ENCODE assay signal across 8 cellular contexts in genomic region chr10:63083904-63084689, GRCh38. TPM values are rescaled to one million over a fixed set of nuclear protein-coding genes. Genes with fewer than 3 reads are reported as not detected.
DNase-seq lines count a peak whose midpoint lies in the region; ATAC-seq and TF ChIP-seq lines count a peak whose summit lies in the region.

No MANE protein-coding gene starts in this region.

- DNase-seq in D341Med (ENCODE audit: low spot score) = peak; percentile 36
- peak; percentile 45 for DNase-seq in Jurkat, Clone E6-1 (ENCODE audit: low read depth, low spot score)
- peak; percentile 74 for DNase-seq in OCI-LY7 (ENCODE audit: low spot score)
- DNase-seq in globus pallidus (ENCODE audit: low spot score) = peak; percentile 77
- DNase-seq in osteoblast (ENCODE audit: insufficient read length, low spot score, missing footprints) = peak; percentile 80
- peak; percentile 73 for DNase-seq in aorta

- CTCF ChIA-PET in OCI-LY7 (lab: Charles Lee; ENCODE audit: unreplicated experiment) = no interaction called here

- POLR2A ChIA-PET in OCI-LY7 (lab: Charles Lee) = interaction anchor here (0.6 kb wide), 1 partner anchor 119 kb away, joined by 3 read pairs; no protein-coding TSS in a partner anchor

- no peak overlapping the region for H3K4me3 Mint-ChIP-seq in activated T-helper 17 cell treated with anti-CD3 and anti-CD28 coated beads, Interleukin-2, amount 50 U/mL, for 72 hours

- H3K4me2 ChIP-seq in OCI-LY7 (ENCODE audit: low read length) (no peak overlapping the region), osteoblast (ENCODE audit: insufficient read depth, low read length) (no peak overlapping the region)

- H4K20me1 ChIP-seq in OCI-LY7 (ENCODE audit: insufficient read depth, low read length) (no peaks in the 10 kb centered on the region), osteoblast (ENCODE audit: insufficient read depth, low read length) (no peaks in the 10 kb centered on the region)

- H3K27ac ChIP-seq in OCI-LY7 (ENCODE audit: low read depth, low read length, poor library complexity, severe bottlenecking) (no peak overlapping the region), osteoblast (ENCODE audit: low read depth, low read length) (no peak overlapping the region), aorta (ENCODE audit: low read depth in 1 of 2, low read length in 2 of 2) (no peak overlapping the region)

- ATAC-seq in GM19467 (IDR thresholded peaks at IDR 0.05; ENCODE audit: unreplicated experiment) = peak; percentile 91
- ATAC-seq in activated T-helper 17 cell treated with anti-CD3 and anti-CD28 coated beads, Interleukin-2, amount 50 U/mL, for 72 hours (replicated peaks) = peak; percentile 60
- ATAC-seq in aorta (ENCODE audit: low FRiP score) = peak; percentile 84

- TF ChIP-seq CTCF in OCI-LY7 (conservative IDR thresholded peaks at IDR 0.05; ENCODE audit: low read length) (peak; percentile 85), osteoblast (IDR thresholded peaks at IDR 0.05; ENCODE audit: extremely low read depth, low read depth, low read length) (peak; percentile 71)

- intact Hi-C loops in OCI-LY7 (cut with micrococcal nuclease; ENCODE audit: unreplicated experiment) = loop anchor here (1.0 to 5.0 kb wide), 6 partner anchors 75 to 647 kb away; no protein-coding TSS in a partner anchor
- intact Hi-C loops in aorta (cut with DNase I) = loop anchor here (10.0 kb wide), 3 partner anchors 71 to 649 kb away; no protein-coding TSS in a partner anchor

- no peaks in the 10 kb centered on the region for H3K9me2 ChIP-seq in OCI-LY7 (ENCODE audit: insufficient read depth, low read length)

- 7 to 10% methylated on average over 7 of the region's 7 CpGs for WGBS in aorta, 2 donors

- H3K4me1 ChIP-seq in OCI-LY7 (ENCODE audit: insufficient read depth, low read length, poor library complexity, severe bottlenecking) (no peaks in the 10 kb centered on the region), osteoblast (ENCODE audit: insufficient read depth, low read length) (no peaks in the 10 kb centered on the region), aorta (ENCODE audit: control insufficient read depth in 1 of 2, insufficient read depth in 2 of 2, low read length in 2 of 2) (no peaks in the 10 kb centered on the region)

- no peak overlapping the region for H3K4me3 ChIP-seq in Jurkat, Clone E6-1 (ENCODE audit: low read length)
- H3K4me3 ChIP-seq in OCI-LY7 (ENCODE audit: low read depth, low read length, poor library complexity, severe bottlenecking) (no peak overlapping the region), osteoblast (ENCODE audit: insufficient read depth, low read length) (no peak overlapping the region), aorta (ENCODE audit: low read length in 2 of 2) (no peak overlapping the region)

- H3K79me2 ChIP-seq in OCI-LY7 (ENCODE audit: insufficient read depth, low read depth, low read length) (no peaks in the 10 kb centered on the region), osteoblast (ENCODE audit: insufficient read depth, low read length) (no peaks in the 10 kb centered on the region)

- no peaks in the 10 kb centered on the region for H3K4me1 Mint-ChIP-seq in activated T-helper 17 cell treated with anti-CD3 and anti-CD28 coated beads, Interleukin-2, amount 50 U/mL, for 72 hours

- no peaks in the 10 kb centered on the region for H3K36me3 Mint-ChIP-seq in activated T-helper 17 cell treated with anti-CD3 and anti-CD28 coated beads, Interleukin-2, amount 50 U/mL, for 72 hours (ENCODE audit: low read depth)

- H3K27me3 ChIP-seq in osteoblast (ENCODE audit: insufficient read depth, low read length) (no peaks in the 10 kb centered on the region), aorta (ENCODE audit: control insufficient read depth in 1 of 2, insufficient read depth in 2 of 2, low read length in 1 of 2) (no peaks in the 10 kb centered on the region)

- H3K9me3 ChIP-seq in OCI-LY7 (ENCODE audit: low read length) = no peaks in the 10 kb centered on the region
- H3K9me3 ChIP-seq in osteoblast (ENCODE audit: low read depth, low read length) = no peaks in the 10 kb centered on the region
- H3K9me3 ChIP-seq in aorta (ENCODE audit: control insufficient read depth, low read length) = no peaks in the 10 kb centered on the region

- peaks cover 5% of the 10 kb centered on the region for H3K27me3 Mint-ChIP-seq in activated T-helper 17 cell treated with anti-CD3 and anti-CD28 coated beads, Interleukin-2, amount 50 U/mL, for 72 hours

- no peaks in the 10 kb centered on the region for H3K9me3 Mint-ChIP-seq in activated T-helper 17 cell treated with anti-CD3 and anti-CD28 coated beads, Interleukin-2, amount 50 U/mL, for 72 hours

- H3K27ac Mint-ChIP-seq in activated T-helper 17 cell treated with anti-CD3 and anti-CD28 coated beads, Interleukin-2, amount 50 U/mL, for 72 hours = no peak overlapping the region

- BruUV-seq in OCI-LY7 (replicated peaks; lab: Mats Ljungman, UMichigan) = no TSS peak

- H3K36me3 ChIP-seq in OCI-LY7 (ENCODE audit: insufficient read depth, low read length) = no peaks in the 10 kb centered on the region
- no peaks in the 10 kb centered on the region for H3K36me3 ChIP-seq in osteoblast (ENCODE audit: insufficient read depth, low read length)
- H3K36me3 ChIP-seq in aorta (ENCODE audit: control insufficient read depth in 1 of 2, insufficient read depth in 2 of 2, low read length in 1 of 2) = no peaks in the 10 kb centered on the region

- H2AFZ ChIP-seq in OCI-LY7 (ENCODE audit: low read length) = no peak overlapping the region
- H2AFZ ChIP-seq in osteoblast (ENCODE audit: low read length) = no peak overlapping the region

RNA-seq across cellular contexts. Expression of gene NRBF2, which starts 49.0 kb away (rescaled TPM):
- 19.4 TPM for polyA plus RNA-seq in Jurkat, Clone E6-1 (2012; ENCODE audit: insufficient read depth, insufficient read length)
- total RNA-seq in OCI-LY7 (2014; rRNA removed; shearing (Covaris generic)) = 14.1 and 14.2 TPM in 2 replicates
- total RNA-seq in OCI-LY7 (2022) (19.1 and 20.7 TPM in 2 replicates), osteoblast (35.1 and 43.3 TPM in 2 replicates), aorta (10 to 100 TPM; 16.2 to 17.5 TPM)
- total RNA-seq in activated T-helper 17 cell treated with anti-CD3 and anti-CD28 coated beads, Interleukin-2, amount 50 U/mL, for 72 hours = 10 to 100 TPM; 21.5 to 22.4 TPM
- 10 to 100 TPM in 1 of 2 donors, 1 to 10 TPM in 1; 8.5 to 19.0 TPM for polyA plus RNA-seq in aorta
